18 cellular contexts compared by ENCODE assay signal in the genomic region with DNA sequence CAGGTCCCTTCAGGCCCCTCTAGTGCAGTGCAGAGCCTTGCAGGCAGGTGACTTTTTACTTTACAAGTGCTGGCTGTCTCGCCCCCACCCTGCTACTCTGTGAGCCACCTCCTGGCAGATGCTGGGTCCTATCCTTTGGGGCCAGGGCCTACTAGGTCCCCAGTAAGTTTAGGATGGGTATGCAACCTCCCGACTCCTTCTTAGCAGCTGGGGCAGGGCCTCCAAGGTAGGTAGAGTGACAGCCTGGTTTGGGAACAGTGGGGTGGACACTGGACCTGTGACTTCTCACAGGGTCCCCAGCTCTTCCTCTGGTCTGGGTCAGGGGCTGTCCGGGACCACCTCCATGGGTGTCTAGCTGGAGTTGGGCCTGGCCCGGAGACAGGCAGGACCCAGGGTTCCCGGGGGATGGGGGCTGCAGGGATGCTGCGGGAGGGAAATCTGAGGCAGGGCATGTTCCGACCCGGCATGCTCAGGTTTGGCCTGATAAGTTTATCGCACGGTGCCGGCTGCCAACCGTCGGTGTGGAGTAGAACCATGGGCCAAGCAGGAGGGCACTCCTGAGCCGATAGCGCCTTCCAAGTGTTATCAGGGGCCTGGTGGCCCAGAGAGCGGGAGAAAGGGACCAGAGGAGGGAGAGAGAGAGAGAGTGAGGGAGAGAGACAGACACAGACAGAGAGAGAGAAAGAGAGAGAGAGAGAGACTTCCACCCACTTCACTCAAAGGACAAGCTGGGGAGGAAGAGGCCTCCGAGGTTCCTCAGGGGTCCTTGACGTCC. TPM values are rescaled to one million over a fixed set of nuclear protein-coding genes. Genes with fewer than 3 reads are reported as not detected.
"Had no signal": no experiment of that assay in that cellular context is flagged by ENCODE, and none has a peak within 500 bp of the region (broad histone marks: within the 10 kb centered on the region; RNA-seq: fewer than 3 reads in every experiment).

No MANE protein-coding gene starts in this region.

- H3K36me3 ChIP-seq: adrenal gland, colonic mucosa, gastrocnemius medialis, lower lobe of right lung, tibial artery, vagina had no signal

- ATAC-seq: activated CD8-positive, alpha-beta T cell treated with anti-CD3 and anti-CD28 coated beads, Interleukin-2, amount 10 ng/mL, durations not matched to agents 7 days and 5 days; gastrocnemius medialis; lower lobe of right lung; stimulated activated effector memory CD8-positive, alpha-beta T cell treated with anti-CD3 and anti-CD28 coated beads, Interleukin-12 subunit alpha, Interleukin-12 subunit beta, amount 100 ng/mL, for 72 hours had no signal

- H2AFZ ChIP-seq: parathyroid adenoma had no signal

- H3K27ac ChIP-seq: adrenal gland, colonic mucosa, gastrocnemius medialis, lower lobe of right lung, parathyroid adenoma, tibial artery, vagina had no signal

- H3K9me3 ChIP-seq: adrenal gland, colonic mucosa, gastrocnemius medialis, lower lobe of right lung, tibial artery, vagina had no signal

- H3K9ac ChIP-seq: parathyroid adenoma had no signal

- H3K79me2 ChIP-seq: parathyroid adenoma had no signal

- DNase-seq: activated CD4-positive, alpha-beta T cell treated with anti-CD3 and anti-CD28 coated beads for 4 hours; activated CD8-positive, alpha-beta memory T cell treated with anti-CD3 and anti-CD28 coated beads, Interleukin-2, amount 50 U/mL, for 48 hours; activated CD8-positive, alpha-beta T cell treated with anti-CD3 and anti-CD28 coated beads, Interleukin-2, amount 10 ng/mL, durations not matched to agents 7 days and 5 days; activated naive CD4-positive, alpha-beta T cell; adrenal gland; caudate nucleus; colonic mucosa; effector CD4-positive, alpha-beta T cell; gastrocnemius medialis; lower lobe of right lung; midbrain; retina; small intestine had no signal

- H3K4me3 ChIP-seq: adrenal gland, colonic mucosa, gastrocnemius medialis, lower lobe of right lung, tibial artery, vagina had no signal

- H3K27me3 ChIP-seq: vagina had no signal

- H3K4me1 ChIP-seq: adrenal gland, colonic mucosa, gastrocnemius medialis, lower lobe of right lung, parathyroid adenoma, tibial artery had no signal

- FAIRE-seq: small intestine had no signal

RNA-seq across cellular contexts. Expression of a gene that starts 20.6 kb away (rescaled TPM):
- total RNA-seq: activated CD8-positive, alpha-beta T cell treated with anti-CD3 and anti-CD28 coated beads, Interleukin-2, amount 10 ng/mL, durations not matched to agents 7 days and 5 days; gastrocnemius medialis; kidney epithelial cell; vagina had no signal
